Comparison of ENCODE assay signal across 18 cellular contexts in the genomic region with DNA sequence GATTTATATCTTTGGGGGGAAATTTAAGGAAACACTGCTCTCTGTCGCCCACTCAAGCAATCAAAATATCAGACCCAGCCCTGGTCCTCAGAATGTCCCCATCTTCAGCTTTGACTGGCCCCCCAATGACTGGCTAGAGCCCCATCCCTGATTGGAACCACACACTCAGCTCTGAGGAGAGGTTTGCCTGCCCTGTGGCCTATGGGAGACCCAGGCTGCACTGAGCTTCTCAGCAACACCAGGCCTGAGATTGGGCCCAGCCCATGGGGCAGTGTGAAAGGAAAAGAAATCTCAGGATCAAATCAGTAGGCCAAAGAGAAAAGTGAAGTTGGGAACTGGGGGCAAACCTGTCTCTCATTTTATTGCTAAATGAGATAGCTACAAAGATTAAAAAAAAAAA.
A peak's percentile ranks its signal among the peaks of the same experiment; 100 is the strongest.
DNase-seq lines count a peak whose midpoint lies in the region; ATAC-seq and TF ChIP-seq lines count a peak whose summit lies in the region.
"Had no signal": no experiment of that assay in that cellular context is flagged by ENCODE, and none has a peak within 500 bp of the region (broad histone marks: within the 10 kb centered on the region; RNA-seq: fewer than 3 reads in every experiment).

No MANE protein-coding gene starts in this region.

- peak overlapping the region; percentile 20 for H3K4me3 Mint-ChIP-seq in neural progenitor cell

- no peak for ATAC-seq in GM19324 (IDR thresholded peaks at IDR 0.05; ENCODE audit: low FRiP score, unreplicated experiment)

- H3K9me3 Mint-ChIP-seq in neural progenitor cell: no peaks in the 10 kb centered on the region

- H3K36me3 Mint-ChIP-seq in neural progenitor cell: no peaks in the 10 kb centered on the region
- H3K36me3 Mint-ChIP-seq: CD14-positive monocyte had no signal

- peak overlapping the region; percentile 28 for H3K27ac Mint-ChIP-seq in neural progenitor cell
- H3K27ac Mint-ChIP-seq: CD14-positive monocyte had no signal

- no peaks in the 10 kb centered on the region for H3K4me1 ChIP-seq in right atrium auricular region
- H3K4me1 ChIP-seq in left ventricle myocardium inferior: peaks cover 6% of the 10 kb centered on the region
- no peaks in the 10 kb centered on the region for H3K4me1 ChIP-seq in neural progenitor cell
- H3K4me1 ChIP-seq: HAP-1, SJCRH30 had no signal

- H3K4me3 ChIP-seq in right atrium auricular region: no peak overlapping the region
- no peak overlapping the region for H3K4me3 ChIP-seq in left ventricle myocardium inferior
- H3K4me3 ChIP-seq in neural progenitor cell: no peak overlapping the region
- H3K4me3 ChIP-seq: HAP-1, SJCRH30 had no signal

- no peaks in the 10 kb centered on the region for H3K9me3 ChIP-seq in right atrium auricular region
- H3K9me3 ChIP-seq in left ventricle myocardium inferior (replicated peaks): no peaks in the 10 kb centered on the region
- H3K9me3 ChIP-seq in neural progenitor cell (ENCODE audit: low read depth): no peaks in the 10 kb centered on the region
- H3K9me3 ChIP-seq: HAP-1, SJCRH30 had no signal

- H3F3A ChIP-seq in neural progenitor cell (ENCODE audit: low read depth): no peaks in the 10 kb centered on the region

- DNase-seq in right atrium auricular region (ENCODE audit: low spot score) (peak; percentile 30), left ventricle myocardium inferior (no peak), islet precursor cell (peak; percentile 22), neural progenitor cell (ENCODE audit: low spot score) (no peak), NCI-H1105 treated with DMSO at 0.1 percent for 48 hours (lab: John Stamatoyannopoulos, UW) (no peak)
- DNase-seq in stimulated activated CD8-positive, alpha-beta memory T cell treated with anti-CD3 and anti-CD28 coated beads, Interleukin-4, amount 100 ng/mL, for 48 hours: no peak
- DNase-seq: DMS53, GF-D8, IMR-90, NCI-H1417, NCI-H1694 treated with DMSO at 0.1 percent for 48 hours, NCI-H2081 treated with DMSO at 0.1 percent for 48 hours, NCI-H526, SJCRH30 had no signal

- no peak overlapping the region for H3K4me2 ChIP-seq in neural progenitor cell
- H3K4me2 ChIP-seq: KMS-11 had no signal

- H3K79me2 ChIP-seq in neural progenitor cell (ENCODE audit: low read depth): no peaks in the 10 kb centered on the region

- TF ChIP-seq CTCF in right atrium auricular region (IDR thresholded peaks at IDR 0.05) (no peak), left ventricle myocardium inferior (IDR thresholded peaks at IDR 0.05; ENCODE audit: borderline replicate concordance) (no peak), neural progenitor cell (IDR thresholded peaks at IDR 0.05) (no peak)

- no peak overlapping the region for H3K9ac ChIP-seq in neural progenitor cell
- H3K9ac ChIP-seq: KMS-11 had no signal

- H3K27me3 ChIP-seq in right atrium auricular region (no peaks in the 10 kb centered on the region), left ventricle myocardium inferior (ENCODE audit: low read depth) (peaks cover 41% of the 10 kb centered on the region), neural progenitor cell (peaks cover 28% of the 10 kb centered on the region)

- intact Hi-C loops in left ventricle myocardium inferior (cut with micrococcal nuclease): loop anchor here (2.0 to 5.0 kb wide), 2 partner anchors 135 to 319 kb away; no protein-coding TSS in a partner anchor

- H3K27me3 Mint-ChIP-seq in neural progenitor cell (ENCODE audit: insufficient read depth, low read depth): peaks cover 5% of the 10 kb centered on the region

- no peaks in the 10 kb centered on the region for H4K20me1 ChIP-seq in neural progenitor cell (ENCODE audit: low read depth)

- H3K27ac ChIP-seq in right atrium auricular region: no peak overlapping the region
- H3K27ac ChIP-seq in left ventricle myocardium inferior (replicated peaks): no peak overlapping the region
- no peak overlapping the region for H3K27ac ChIP-seq in neural progenitor cell
- H3K27ac ChIP-seq: KMS-11, SJCRH30 had no signal

- H3K36me3 ChIP-seq in right atrium auricular region (no peaks in the 10 kb centered on the region), left ventricle myocardium inferior (no peaks in the 10 kb centered on the region), neural progenitor cell (no peaks in the 10 kb centered on the region)
- H3K36me3 ChIP-seq: HAP-1, SJCRH30 had no signal

- peaks cover 5% of the 10 kb centered on the region for H3K4me1 Mint-ChIP-seq in neural progenitor cell
- H3K4me1 Mint-ChIP-seq: CD14-positive monocyte had no signal

- no peak overlapping the region for H2AFZ ChIP-seq in neural progenitor cell (replicated peaks)

Comparison
In these comparisons a context has a peak if more than half of its experiments do, and no peak if none do; other contexts are left out.
1. DNase-seq: peak in right atrium auricular region (single experiment) and islet precursor cell (single experiment); none in left ventricle myocardium inferior (single experiment), neural progenitor cell (single experiment), stimulated activated CD8-positive, alpha-beta memory T cell treated with anti-CD3 and anti-CD28 coated beads, Interleukin-4, amount 100 ng/mL, for 48 hours (single experiment) and NCI-H1105 treated with DMSO at 0.1 percent for 48 hours (single experiment).